ENCODE assay signal across 19 cellular contexts in the genomic region with DNA sequence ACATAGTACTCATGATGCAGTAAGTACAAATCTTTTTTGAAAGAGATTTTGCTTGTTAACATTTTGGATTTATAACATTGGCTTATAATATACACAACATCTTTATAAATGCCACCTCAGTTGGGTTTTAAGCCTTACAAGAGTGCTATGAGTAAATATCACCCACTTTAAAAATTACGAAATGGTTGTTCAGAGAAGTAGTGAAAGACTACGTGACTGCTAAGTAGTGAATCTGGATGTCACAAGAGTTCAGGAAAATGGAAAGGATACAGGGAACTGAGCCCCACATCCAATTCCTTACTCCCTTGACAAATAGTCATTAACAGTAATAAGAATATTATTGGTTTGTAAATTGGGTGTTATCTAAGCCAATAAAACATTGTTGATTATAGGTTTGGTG. TPM values are rescaled to one million over a fixed set of nuclear protein-coding genes. Genes with fewer than 3 reads are reported as not detected.
DNase-seq lines count a peak whose midpoint lies in the region; ATAC-seq, FAIRE-seq and TF ChIP-seq lines count a peak whose summit lies in the region.
"Had no signal": no experiment of that assay in that cellular context is flagged by ENCODE, and none has a peak within 500 bp of the region (broad histone marks: within the 10 kb centered on the region; RNA-seq: fewer than 3 reads in every experiment).

No MANE protein-coding gene starts in this region.

- POLR2A ChIA-PET in activated CD4-positive, alpha-beta T cell treated with anti-CD3 and anti-CD28 coated beads for 36 hours (lab: Charles Lee): no interaction called here

- peaks cover 6% of the 10 kb centered on the region for H3K36me3 Mint-ChIP-seq in activated CD4-positive, alpha-beta T cell treated with anti-CD3 and anti-CD28 coated beads for 36 hours (ENCODE audit: low read depth)
- peaks cover 35% of the 10 kb centered on the region for H3K36me3 Mint-ChIP-seq in osteocyte (ENCODE audit: unreplicated experiment)

- intact Hi-C loops in activated CD4-positive, alpha-beta T cell treated with anti-CD3 and anti-CD28 coated beads for 36 hours (cut with DNase I, micrococcal nuclease): no loop called here

- no peak for DNase-seq in H54 (ENCODE audit: insufficient read length, low spot score)
- peak; percentile 19 for DNase-seq in NCI-H460 (ENCODE audit: extremely low read depth, low read depth)
- DNase-seq in activated CD4-positive, alpha-beta T cell treated with anti-CD3 and anti-CD28 coated beads for 36 hours: no peak
- no peak for DNase-seq in osteocyte (ENCODE audit: extremely low spot score, unreplicated experiment)
- no peak for DNase-seq in mucosa of gallbladder (ENCODE audit: low spot score)
- DNase-seq: Caco-2; CD4-positive, CD25-positive, alpha-beta regulatory T cell; CD8-positive, alpha-beta T cell; DMS153; DND-41; GDM1; GM23248; H9 had no signal

- TF ChIP-seq POLR2A in H54 (IDR thresholded peaks at IDR 0.05; ENCODE audit: low read depth, low read length): no peak

- H3K27ac Mint-ChIP-seq in activated CD4-positive, alpha-beta T cell treated with anti-CD3 and anti-CD28 coated beads for 36 hours: no peak overlapping the region
- no peak overlapping the region for H3K27ac Mint-ChIP-seq in osteocyte (ENCODE audit: unreplicated experiment)
- H3K27ac Mint-ChIP-seq: B cell; CD4-positive, CD25-positive, alpha-beta regulatory T cell; CD8-positive, alpha-beta T cell; H9 had no signal

- ATAC-seq in activated CD4-positive, alpha-beta T cell treated with anti-CD3 and anti-CD28 coated beads for 36 hours: no peak
- ATAC-seq: CD8-positive, alpha-beta T cell; GM12878; HCT116 had no signal

- no peaks in the 10 kb centered on the region for H3K27me3 Mint-ChIP-seq in activated CD4-positive, alpha-beta T cell treated with anti-CD3 and anti-CD28 coated beads for 36 hours
- no peaks in the 10 kb centered on the region for H3K27me3 Mint-ChIP-seq in osteocyte (ENCODE audit: unreplicated experiment)
- H3K27me3 Mint-ChIP-seq: B cell; CD4-positive, CD25-positive, alpha-beta regulatory T cell had no signal

- H3K4me3 Mint-ChIP-seq in activated CD4-positive, alpha-beta T cell treated with anti-CD3 and anti-CD28 coated beads for 36 hours: no peak overlapping the region
- H3K4me3 Mint-ChIP-seq in osteocyte (ENCODE audit: unreplicated experiment): no peak overlapping the region
- H3K4me3 Mint-ChIP-seq: B cell; CD4-positive, CD25-positive, alpha-beta regulatory T cell; CD8-positive, alpha-beta T cell; H9 had no signal

- CTCF ChIA-PET in activated CD4-positive, alpha-beta T cell treated with anti-CD3 and anti-CD28 coated beads for 36 hours (lab: Charles Lee): no interaction called here

- peak; percentile 46 for FAIRE-seq in G401.6 (lab: Jason Lieb, UNC)
- FAIRE-seq in H54 (lab: Jason Lieb, UNC): peak; percentile 60
- FAIRE-seq: GM12878, GM19239, H1 had no signal

- no peak for TF ChIP-seq CTCF in osteocyte (IDR thresholded peaks at IDR 0.05)

- H3K9me3 Mint-ChIP-seq in activated CD4-positive, alpha-beta T cell treated with anti-CD3 and anti-CD28 coated beads for 36 hours (ENCODE audit: low read depth): peaks cover 2% of the 10 kb centered on the region
- no peaks in the 10 kb centered on the region for H3K9me3 Mint-ChIP-seq in osteocyte (ENCODE audit: unreplicated experiment)
- H3K9me3 Mint-ChIP-seq: CD8-positive, alpha-beta T cell had no signal

- H3K4me1 Mint-ChIP-seq in activated CD4-positive, alpha-beta T cell treated with anti-CD3 and anti-CD28 coated beads for 36 hours: peaks cover 17% of the 10 kb centered on the region
- H3K4me1 Mint-ChIP-seq in osteocyte (ENCODE audit: unreplicated experiment): no peaks in the 10 kb centered on the region
- H3K4me1 Mint-ChIP-seq: H9 had no signal

RNA-seq across cellular contexts. Expression of a gene that starts 20.0 kb away (rescaled TPM):
- 159 and 174 TPM in 2 replicates for total RNA-seq in NCI-H460 (2014; rRNA removed; shearing (Covaris generic))
- 98.5 and 164 TPM in 2 replicates for polyA plus RNA-seq in NCI-H460 (2014; cell fraction: nucleus; rRNA removed)
- 10 to 100 TPM; 21.6 to 25.3 TPM for total RNA-seq in activated CD4-positive, alpha-beta T cell treated with anti-CD3 and anti-CD28 coated beads for 36 hours
- total RNA-seq in osteocyte (61.7 and 64.0 TPM in 2 replicates), mucosa of gallbladder (57.6 TPM)
